8 cellular contexts compared by ENCODE assay signal in genomic region chr20:23778676-23779075, GRCh38. TPM values are rescaled to one million over a fixed set of nuclear protein-coding genes. Genes with fewer than 3 reads are reported as not detected.
"Had no signal": no experiment of that assay in that cellular context is flagged by ENCODE, and none has a peak within 500 bp of the region (broad histone marks: within the 10 kb centered on the region; RNA-seq: fewer than 3 reads in every experiment).

No MANE protein-coding gene starts in this region.

RNA-seq across cellular contexts. Expression of gene CST1, which starts 27.9 kb away (rescaled TPM):
- total RNA-seq: activated CD4-positive, alpha-beta memory T cell treated with anti-CD3 and anti-CD28 coated beads, Interleukin-2, amount 10 ng/mL, durations not matched to agents 7 days and 5 days; activated CD8-positive, alpha-beta memory T cell treated with anti-CD3 and anti-CD28 coated beads, Interleukin-2, amount 10 ng/mL, durations not matched to agents 7 days and 5 days; K562; SJCRH30; T-helper 1 cell treated with Interleukin-12 subunit alpha and Interleukin-12 subunit beta and Interleukin-4 antibody, amounts not matched to agents 30 ng/mL and 1 ng/mL, for 36 hours; T-helper 2 cell treated with Interferon-gamma antibody and Interleukin-4, amounts not matched to agents 100 ng/mL and 5 ng/mL, for 36 hours had no signal
- polyA plus RNA-seq: aorta, cardiac muscle cell, K562 had no signal

RNA-seq across cellular contexts. Expression of gene CST2, which starts 47.9 kb away (rescaled TPM):
- total RNA-seq: activated CD4-positive, alpha-beta memory T cell treated with anti-CD3 and anti-CD28 coated beads, Interleukin-2, amount 10 ng/mL, durations not matched to agents 7 days and 5 days; activated CD8-positive, alpha-beta memory T cell treated with anti-CD3 and anti-CD28 coated beads, Interleukin-2, amount 10 ng/mL, durations not matched to agents 7 days and 5 days; cardiac muscle cell; K562; SJCRH30; T-helper 1 cell treated with Interleukin-12 subunit alpha and Interleukin-12 subunit beta and Interleukin-4 antibody, amounts not matched to agents 30 ng/mL and 1 ng/mL, for 36 hours; T-helper 2 cell treated with Interferon-gamma antibody and Interleukin-4, amounts not matched to agents 100 ng/mL and 5 ng/mL, for 36 hours had no signal
- polyA plus RNA-seq: aorta, cardiac muscle cell, K562 had no signal
